17 cellular contexts compared by ENCODE assay signal in the genomic region with DNA sequence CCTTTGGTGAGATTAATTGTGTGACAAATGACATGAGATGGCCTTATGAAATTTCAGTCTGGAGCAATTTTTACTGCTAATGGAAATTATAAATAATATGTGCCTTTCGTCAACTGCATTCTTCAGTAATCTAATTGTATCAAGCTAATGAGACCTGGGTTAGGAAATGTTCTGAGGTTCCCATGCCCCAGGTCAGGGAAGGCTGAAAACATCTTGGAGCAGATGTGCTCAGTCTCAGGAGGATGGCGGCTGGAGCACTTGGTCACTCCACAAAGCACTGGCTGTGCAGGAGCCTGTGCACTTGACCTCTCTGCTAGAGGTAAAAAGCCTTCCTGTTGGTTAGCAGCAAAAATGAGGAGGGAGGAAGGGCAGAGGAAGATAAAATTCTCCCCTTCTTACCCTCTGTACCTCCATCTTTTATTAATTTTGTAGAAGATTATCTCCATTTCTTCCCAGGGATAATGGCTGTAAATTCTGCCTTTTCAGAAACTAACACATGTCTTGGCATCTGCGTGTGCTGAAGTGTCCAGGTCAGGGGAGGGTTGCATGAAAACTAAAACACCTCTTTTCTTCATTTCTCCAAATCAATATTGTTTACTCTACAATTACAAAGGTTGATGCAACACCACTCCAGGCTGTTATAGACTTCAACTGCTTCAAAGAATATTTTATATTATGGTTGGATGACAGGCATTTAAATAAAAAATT.
"Had no signal": no experiment of that assay in that cellular context is flagged by ENCODE, and none has a peak within 500 bp of the region (broad histone marks: within the 10 kb centered on the region; RNA-seq: fewer than 3 reads in every experiment).

No MANE protein-coding gene starts in this region.

- H3K27me3 ChIP-seq: ascending aorta had no signal

- H3K4me1 ChIP-seq: ascending aorta, psoas muscle had no signal

- H3K36me3 ChIP-seq: ascending aorta, thoracic aorta had no signal

- H3K9me3 Mint-ChIP-seq: activated CD4-positive, alpha-beta memory T cell treated with anti-CD3 and anti-CD28 coated beads, Interleukin-2, amount 10 ng/mL, durations not matched to agents 7 days and 5 days had no signal

- H3K4me3 ChIP-seq: ascending aorta, psoas muscle, thoracic aorta had no signal

- H3K27ac Mint-ChIP-seq: activated CD4-positive, alpha-beta memory T cell treated with anti-CD3 and anti-CD28 coated beads, Interleukin-2, amount 10 ng/mL, durations not matched to agents 7 days and 5 days; stimulated activated naive CD8-positive, alpha-beta T cell treated with anti-CD3 and anti-CD28 coated beads, Interleukin-15, amount 100 ng/mL, for 72 hours had no signal

- H3K36me3 Mint-ChIP-seq: natural killer cell had no signal

- H3K9me3 ChIP-seq: ascending aorta, psoas muscle, thoracic aorta had no signal

- H3K4me1 Mint-ChIP-seq: activated CD4-positive, alpha-beta memory T cell treated with anti-CD3 and anti-CD28 coated beads, Interleukin-2, amount 10 ng/mL, durations not matched to agents 7 days and 5 days; stimulated activated naive CD8-positive, alpha-beta T cell treated with anti-CD3 and anti-CD28 coated beads, Interleukin-15, amount 100 ng/mL, for 72 hours had no signal

- H3K27me3 Mint-ChIP-seq: activated CD4-positive, alpha-beta memory T cell treated with anti-CD3 and anti-CD28 coated beads, Interleukin-2, amount 10 ng/mL, durations not matched to agents 7 days and 5 days; stimulated activated naive CD8-positive, alpha-beta T cell treated with anti-CD3 and anti-CD28 coated beads, Interleukin-15, amount 100 ng/mL, for 72 hours had no signal

- DNase-seq: activated CD4-positive, alpha-beta memory T cell treated with anti-CD3 and anti-CD28 coated beads, Interleukin-2, amount 10 ng/mL, durations not matched to agents 7 days and 5 days; activated CD8-positive, alpha-beta memory T cell treated with anti-CD3 and anti-CD28 coated beads, Interleukin-2, amount 50 U/mL, for 4 hours; activated naive CD4-positive, alpha-beta T cell; caudate nucleus; cortex of kidney; effector CD8-positive, alpha-beta T cell; left cardiac atrium; mammary epithelial cell; natural killer cell; occipital lobe; psoas muscle; stimulated activated CD4-positive, alpha-beta T cell treated with anti-CD3 and anti-CD28 coated beads, Interleukin-15, amount 100 ng/mL, for 24 hours; stimulated activated CD4-positive, alpha-beta T cell treated with anti-CD3 and anti-CD28 coated beads, Interleukin-4, amount 100 ng/mL, for 24 hours; stimulated activated naive CD8-positive, alpha-beta T cell treated with anti-CD3 and anti-CD28 coated beads, Interleukin-15, amount 100 ng/mL, for 72 hours; T-helper 9 cell had no signal

- ATAC-seq: natural killer cell; psoas muscle; stimulated activated naive CD8-positive, alpha-beta T cell treated with anti-CD3 and anti-CD28 coated beads, Interleukin-15, amount 100 ng/mL, for 72 hours had no signal

- H3K27ac ChIP-seq: ascending aorta, psoas muscle, thoracic aorta had no signal

- H3K4me3 Mint-ChIP-seq: activated CD4-positive, alpha-beta memory T cell treated with anti-CD3 and anti-CD28 coated beads, Interleukin-2, amount 10 ng/mL, durations not matched to agents 7 days and 5 days; natural killer cell; stimulated activated naive CD8-positive, alpha-beta T cell treated with anti-CD3 and anti-CD28 coated beads, Interleukin-15, amount 100 ng/mL, for 72 hours had no signal
